ENCODE assay signal across 1 cellular context in the genomic region with DNA sequence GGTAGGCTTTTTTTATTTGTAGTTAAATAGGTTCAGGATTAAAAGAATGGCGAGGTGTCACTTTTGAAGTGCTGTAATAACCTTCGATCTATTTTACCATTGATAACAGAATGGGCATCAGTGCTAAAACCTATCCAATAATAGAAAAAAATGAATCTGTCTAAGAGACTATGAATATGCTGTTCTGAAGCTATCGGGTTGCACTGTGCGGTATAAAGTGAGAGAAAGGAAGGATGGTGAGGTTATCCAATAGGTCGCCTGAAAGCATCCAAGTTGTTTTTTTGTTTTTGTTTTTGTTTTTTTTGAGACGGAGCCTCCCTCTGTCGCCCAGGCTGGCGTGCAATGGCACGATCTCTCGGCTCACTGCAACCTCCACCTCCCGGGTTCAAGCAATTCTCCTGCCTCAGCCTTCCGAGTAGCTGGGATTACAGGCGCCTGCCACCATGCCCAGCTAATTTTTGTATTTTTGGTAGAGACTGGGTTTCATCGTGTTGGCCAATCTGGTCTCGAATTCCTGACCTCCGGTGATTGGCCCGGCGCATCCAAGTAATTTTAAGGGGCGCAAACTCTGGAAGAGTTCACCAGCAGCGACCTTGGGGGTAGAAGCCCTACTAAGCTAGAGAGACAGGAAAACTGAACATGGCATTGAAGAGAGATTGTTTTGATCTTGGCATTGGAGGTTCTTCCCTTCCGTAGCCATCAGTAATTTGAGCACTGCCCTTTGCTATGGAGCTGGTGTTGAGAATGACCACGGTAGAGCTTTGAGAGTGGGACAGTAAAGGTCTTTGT.
TF ChIP-seq lines count a peak whose summit lies in the region.

No MANE protein-coding gene starts in this region.

TF ChIP-seq in GM12878, 131 proteins besides CTCF, POLR2A, EP300 and RAD21 (continued from another document and continues in another):
- TF ChIP-seq, protein P1, sequence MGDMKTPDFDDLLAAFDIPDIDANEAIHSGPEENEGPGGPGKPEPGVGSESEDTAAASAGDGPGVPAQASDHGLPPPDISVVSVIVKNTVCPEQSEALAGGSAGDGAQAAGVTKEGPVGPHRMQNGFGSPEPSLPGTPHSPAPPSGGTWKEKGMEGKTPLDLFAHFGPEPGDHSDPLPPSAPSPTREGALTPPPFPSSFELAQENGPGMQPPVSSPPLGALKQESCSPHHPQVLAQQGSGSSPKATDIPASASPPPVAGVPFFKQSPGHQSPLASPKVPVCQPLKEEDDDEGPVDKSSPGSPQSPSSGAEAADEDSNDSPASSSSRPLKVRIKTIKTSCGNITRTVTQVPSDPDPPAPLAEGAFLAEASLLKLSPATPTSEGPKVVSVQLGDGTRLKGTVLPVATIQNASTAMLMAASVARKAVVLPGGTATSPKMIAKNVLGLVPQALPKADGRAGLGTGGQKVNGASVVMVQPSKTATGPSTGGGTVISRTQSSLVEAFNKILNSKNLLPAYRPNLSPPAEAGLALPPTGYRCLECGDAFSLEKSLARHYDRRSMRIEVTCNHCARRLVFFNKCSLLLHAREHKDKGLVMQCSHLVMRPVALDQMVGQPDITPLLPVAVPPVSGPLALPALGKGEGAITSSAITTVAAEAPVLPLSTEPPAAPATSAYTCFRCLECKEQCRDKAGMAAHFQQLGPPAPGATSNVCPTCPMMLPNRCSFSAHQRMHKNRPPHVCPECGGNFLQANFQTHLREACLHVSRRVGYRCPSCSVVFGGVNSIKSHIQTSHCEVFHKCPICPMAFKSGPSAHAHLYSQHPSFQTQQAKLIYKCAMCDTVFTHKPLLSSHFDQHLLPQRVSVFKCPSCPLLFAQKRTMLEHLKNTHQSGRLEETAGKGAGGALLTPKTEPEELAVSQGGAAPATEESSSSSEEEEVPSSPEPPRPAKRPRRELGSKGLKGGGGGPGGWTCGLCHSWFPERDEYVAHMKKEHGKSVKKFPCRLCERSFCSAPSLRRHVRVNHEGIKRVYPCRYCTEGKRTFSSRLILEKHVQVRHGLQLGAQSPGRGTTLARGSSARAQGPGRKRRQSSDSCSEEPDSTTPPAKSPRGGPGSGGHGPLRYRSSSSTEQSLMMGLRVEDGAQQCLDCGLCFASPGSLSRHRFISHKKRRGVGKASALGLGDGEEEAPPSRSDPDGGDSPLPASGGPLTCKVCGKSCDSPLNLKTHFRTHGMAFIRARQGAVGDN (IDR thresholded peaks at IDR 0.05), result peak; percentile 28; the same call in 1 of the 2 replicates
- TF ChIP-seq, protein P2, sequence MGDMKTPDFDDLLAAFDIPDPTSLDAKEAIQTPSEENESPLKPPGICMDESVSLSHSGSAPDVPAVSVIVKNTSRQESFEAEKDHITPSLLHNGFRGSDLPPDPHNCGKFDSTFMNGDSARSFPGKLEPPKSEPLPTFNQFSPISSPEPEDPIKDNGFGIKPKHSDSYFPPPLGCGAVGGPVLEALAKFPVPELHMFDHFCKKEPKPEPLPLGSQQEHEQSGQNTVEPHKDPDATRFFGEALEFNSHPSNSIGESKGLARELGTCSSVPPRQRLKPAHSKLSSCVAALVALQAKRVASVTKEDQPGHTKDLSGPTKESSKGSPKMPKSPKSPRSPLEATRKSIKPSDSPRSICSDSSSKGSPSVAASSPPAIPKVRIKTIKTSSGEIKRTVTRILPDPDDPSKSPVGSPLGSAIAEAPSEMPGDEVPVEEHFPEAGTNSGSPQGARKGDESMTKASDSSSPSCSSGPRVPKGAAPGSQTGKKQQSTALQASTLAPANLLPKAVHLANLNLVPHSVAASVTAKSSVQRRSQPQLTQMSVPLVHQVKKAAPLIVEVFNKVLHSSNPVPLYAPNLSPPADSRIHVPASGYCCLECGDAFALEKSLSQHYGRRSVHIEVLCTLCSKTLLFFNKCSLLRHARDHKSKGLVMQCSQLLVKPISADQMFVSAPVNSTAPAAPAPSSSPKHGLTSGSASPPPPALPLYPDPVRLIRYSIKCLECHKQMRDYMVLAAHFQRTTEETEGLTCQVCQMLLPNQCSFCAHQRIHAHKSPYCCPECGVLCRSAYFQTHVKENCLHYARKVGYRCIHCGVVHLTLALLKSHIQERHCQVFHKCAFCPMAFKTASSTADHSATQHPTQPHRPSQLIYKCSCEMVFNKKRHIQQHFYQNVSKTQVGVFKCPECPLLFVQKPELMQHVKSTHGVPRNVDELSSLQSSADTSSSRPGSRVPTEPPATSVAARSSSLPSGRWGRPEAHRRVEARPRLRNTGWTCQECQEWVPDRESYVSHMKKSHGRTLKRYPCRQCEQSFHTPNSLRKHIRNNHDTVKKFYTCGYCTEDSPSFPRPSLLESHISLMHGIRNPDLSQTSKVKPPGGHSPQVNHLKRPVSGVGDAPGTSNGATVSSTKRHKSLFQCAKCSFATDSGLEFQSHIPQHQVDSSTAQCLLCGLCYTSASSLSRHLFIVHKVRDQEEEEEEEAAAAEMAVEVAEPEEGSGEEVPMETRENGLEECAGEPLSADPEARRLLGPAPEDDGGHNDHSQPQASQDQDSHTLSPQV (IDR thresholded peaks at IDR 0.05), result no peak
- TF ChIP-seq MTA2 (IDR thresholded peaks at IDR 0.05; ENCODE audit: low read depth) (no peak), SMARCA5 (IDR thresholded peaks at IDR 0.05) (no peak), CHD2 (IDR thresholded peaks at IDR 0.05; ENCODE audit: borderline replicate concordance, low read depth, low read length) (no peak), TCF7 (IDR thresholded peaks at IDR 0.05; ENCODE audit: borderline replicate concordance) (no peak), IKZF1 (conservative IDR thresholded peaks at IDR 0.05) (peak; percentile 47; the same call in 1 of the 2 replicates), IRF4 (IDR thresholded peaks at IDR 0.05; ENCODE audit: low read depth, low read length) (no peak), YY1 (IDR thresholded peaks at IDR 0.05; ENCODE audit: low read depth, low read length) (no peak), JUND (IDR thresholded peaks at IDR 0.05; ENCODE audit: low read depth, low read length) (peak; percentile 68; the same call in 1 of the 2 replicates), MYC (IDR thresholded peaks at IDR 0.05; ENCODE audit: insufficient read depth, insufficient read length, insufficient replicate concordance, low read length, severe bottlenecking) (no peak), TCF3 (IDR thresholded peaks at IDR 0.05; ENCODE audit: borderline replicate concordance, insufficient read depth, low read depth, low read length) (no peak), RBBP5 (conservative IDR thresholded peaks at IDR 0.05) (no peak), ZNF384 (IDR thresholded peaks at IDR 0.05; ENCODE audit: borderline replicate concordance, low read depth, low read length) (no peak), CHD4 (IDR thresholded peaks at IDR 0.05) (no peak), GATAD2B (conservative IDR thresholded peaks at IDR 0.05; ENCODE audit: low read depth) (no peak), SRF (IDR thresholded peaks at IDR 0.05; ENCODE audit: low read depth in 2 of 2, low read length in 2 of 2) (no peak), ZNF217 (IDR thresholded peaks at IDR 0.05) (no peak), CREB1 (IDR thresholded peaks at IDR 0.05; ENCODE audit: low read depth) (no peak), SPI1 (IDR thresholded peaks at IDR 0.05; ENCODE audit: borderline replicate concordance, insufficient read depth, low read depth, low read length) (no peak), FOS (IDR thresholded peaks at IDR 0.05; ENCODE audit: borderline replicate concordance, extremely low read depth, insufficient read length) (no peak)
- TF ChIP-seq, protein P3, sequence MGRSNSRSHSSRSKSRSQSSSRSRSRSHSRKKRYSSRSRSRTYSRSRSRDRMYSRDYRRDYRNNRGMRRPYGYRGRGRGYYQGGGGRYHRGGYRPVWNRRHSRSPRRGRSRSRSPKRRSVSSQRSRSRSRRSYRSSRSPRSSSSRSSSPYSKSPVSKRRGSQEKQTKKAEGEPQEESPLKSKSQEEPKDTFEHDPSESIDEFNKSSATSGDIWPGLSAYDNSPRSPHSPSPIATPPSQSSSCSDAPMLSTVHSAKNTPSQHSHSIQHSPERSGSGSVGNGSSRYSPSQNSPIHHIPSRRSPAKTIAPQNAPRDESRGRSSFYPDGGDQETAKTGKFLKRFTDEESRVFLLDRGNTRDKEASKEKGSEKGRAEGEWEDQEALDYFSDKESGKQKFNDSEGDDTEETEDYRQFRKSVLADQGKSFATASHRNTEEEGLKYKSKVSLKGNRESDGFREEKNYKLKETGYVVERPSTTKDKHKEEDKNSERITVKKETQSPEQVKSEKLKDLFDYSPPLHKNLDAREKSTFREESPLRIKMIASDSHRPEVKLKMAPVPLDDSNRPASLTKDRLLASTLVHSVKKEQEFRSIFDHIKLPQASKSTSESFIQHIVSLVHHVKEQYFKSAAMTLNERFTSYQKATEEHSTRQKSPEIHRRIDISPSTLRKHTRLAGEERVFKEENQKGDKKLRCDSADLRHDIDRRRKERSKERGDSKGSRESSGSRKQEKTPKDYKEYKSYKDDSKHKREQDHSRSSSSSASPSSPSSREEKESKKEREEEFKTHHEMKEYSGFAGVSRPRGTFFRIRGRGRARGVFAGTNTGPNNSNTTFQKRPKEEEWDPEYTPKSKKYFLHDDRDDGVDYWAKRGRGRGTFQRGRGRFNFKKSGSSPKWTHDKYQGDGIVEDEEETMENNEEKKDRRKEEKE (IDR thresholded peaks at IDR 0.05), result 0 out of 2 replicates have a peak, but pooled peaks have one; percentile 42
- TF ChIP-seq, protein P4, sequence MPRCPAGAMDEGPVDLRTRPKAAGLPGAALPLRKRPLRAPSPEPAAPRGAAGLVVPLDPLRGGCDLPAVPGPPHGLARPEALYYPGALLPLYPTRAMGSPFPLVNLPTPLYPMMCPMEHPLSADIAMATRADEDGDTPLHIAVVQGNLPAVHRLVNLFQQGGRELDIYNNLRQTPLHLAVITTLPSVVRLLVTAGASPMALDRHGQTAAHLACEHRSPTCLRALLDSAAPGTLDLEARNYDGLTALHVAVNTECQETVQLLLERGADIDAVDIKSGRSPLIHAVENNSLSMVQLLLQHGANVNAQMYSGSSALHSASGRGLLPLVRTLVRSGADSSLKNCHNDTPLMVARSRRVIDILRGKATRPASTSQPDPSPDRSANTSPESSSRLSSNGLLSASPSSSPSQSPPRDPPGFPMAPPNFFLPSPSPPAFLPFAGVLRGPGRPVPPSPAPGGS (IDR thresholded peaks at IDR 0.05; ENCODE audit: borderline replicate concordance, insufficient read depth, low read depth, low read length, poor library complexity, severe bottlenecking), result no peak
- TF ChIP-seq, protein P5, sequence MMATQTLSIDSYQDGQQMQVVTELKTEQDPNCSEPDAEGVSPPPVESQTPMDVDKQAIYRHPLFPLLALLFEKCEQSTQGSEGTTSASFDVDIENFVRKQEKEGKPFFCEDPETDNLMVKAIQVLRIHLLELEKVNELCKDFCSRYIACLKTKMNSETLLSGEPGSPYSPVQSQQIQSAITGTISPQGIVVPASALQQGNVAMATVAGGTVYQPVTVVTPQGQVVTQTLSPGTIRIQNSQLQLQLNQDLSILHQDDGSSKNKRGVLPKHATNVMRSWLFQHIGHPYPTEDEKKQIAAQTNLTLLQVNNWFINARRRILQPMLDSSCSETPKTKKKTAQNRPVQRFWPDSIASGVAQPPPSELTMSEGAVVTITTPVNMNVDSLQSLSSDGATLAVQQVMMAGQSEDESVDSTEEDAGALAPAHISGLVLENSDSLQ (IDR thresholded peaks at IDR 0.05), result no peak
- TF ChIP-seq, protein P6, sequence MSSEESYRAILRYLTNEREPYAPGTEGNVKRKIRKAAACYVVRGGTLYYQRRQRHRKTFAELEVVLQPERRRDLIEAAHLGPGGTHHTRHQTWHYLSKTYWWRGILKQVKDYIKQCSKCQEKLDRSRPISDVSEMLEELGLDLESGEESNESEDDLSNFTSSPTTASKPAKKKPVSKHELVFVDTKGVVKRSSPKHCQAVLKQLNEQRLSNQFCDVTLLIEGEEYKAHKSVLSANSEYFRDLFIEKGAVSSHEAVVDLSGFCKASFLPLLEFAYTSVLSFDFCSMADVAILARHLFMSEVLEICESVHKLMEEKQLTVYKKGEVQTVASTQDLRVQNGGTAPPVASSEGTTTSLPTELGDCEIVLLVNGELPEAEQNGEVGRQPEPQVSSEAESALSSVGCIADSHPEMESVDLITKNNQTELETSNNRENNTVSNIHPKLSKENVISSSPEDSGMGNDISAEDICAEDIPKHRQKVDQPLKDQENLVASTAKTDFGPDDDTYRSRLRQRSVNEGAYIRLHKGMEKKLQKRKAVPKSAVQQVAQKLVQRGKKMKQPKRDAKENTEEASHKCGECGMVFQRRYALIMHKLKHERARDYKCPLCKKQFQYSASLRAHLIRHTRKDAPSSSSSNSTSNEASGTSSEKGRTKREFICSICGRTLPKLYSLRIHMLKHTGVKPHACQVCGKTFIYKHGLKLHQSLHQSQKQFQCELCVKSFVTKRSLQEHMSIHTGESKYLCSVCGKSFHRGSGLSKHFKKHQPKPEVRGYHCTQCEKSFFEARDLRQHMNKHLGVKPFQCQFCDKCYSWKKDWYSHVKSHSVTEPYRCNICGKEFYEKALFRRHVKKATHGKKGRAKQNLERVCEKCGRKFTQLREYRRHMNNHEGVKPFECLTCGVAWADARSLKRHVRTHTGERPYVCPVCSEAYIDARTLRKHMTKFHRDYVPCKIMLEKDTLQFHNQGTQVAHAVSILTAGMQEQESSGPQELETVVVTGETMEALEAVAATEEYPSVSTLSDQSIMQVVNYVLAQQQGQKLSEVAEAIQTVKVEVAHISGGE (CRISPR knock-in tag; IDR thresholded peaks at IDR 0.05), result no peak
- TF ChIP-seq, protein P7, sequence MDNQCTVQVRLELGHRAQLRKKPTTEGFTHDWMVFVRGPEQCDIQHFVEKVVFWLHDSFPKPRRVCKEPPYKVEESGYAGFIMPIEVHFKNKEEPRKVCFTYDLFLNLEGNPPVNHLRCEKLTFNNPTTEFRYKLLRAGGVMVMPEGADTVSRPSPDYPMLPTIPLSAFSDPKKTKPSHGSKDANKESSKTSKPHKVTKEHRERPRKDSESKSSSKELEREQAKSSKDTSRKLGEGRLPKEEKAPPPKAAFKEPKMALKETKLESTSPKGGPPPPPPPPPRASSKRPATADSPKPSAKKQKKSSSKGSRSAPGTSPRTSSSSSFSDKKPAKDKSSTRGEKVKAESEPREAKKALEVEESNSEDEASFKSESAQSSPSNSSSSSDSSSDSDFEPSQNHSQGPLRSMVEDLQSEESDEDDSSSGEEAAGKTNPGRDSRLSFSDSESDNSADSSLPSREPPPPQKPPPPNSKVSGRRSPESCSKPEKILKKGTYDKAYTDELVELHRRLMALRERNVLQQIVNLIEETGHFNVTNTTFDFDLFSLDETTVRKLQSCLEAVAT (IDR thresholded peaks at IDR 0.05), result peak; percentile 18; the same call in 1 of the 2 replicates
- TF ChIP-seq, protein P8, sequence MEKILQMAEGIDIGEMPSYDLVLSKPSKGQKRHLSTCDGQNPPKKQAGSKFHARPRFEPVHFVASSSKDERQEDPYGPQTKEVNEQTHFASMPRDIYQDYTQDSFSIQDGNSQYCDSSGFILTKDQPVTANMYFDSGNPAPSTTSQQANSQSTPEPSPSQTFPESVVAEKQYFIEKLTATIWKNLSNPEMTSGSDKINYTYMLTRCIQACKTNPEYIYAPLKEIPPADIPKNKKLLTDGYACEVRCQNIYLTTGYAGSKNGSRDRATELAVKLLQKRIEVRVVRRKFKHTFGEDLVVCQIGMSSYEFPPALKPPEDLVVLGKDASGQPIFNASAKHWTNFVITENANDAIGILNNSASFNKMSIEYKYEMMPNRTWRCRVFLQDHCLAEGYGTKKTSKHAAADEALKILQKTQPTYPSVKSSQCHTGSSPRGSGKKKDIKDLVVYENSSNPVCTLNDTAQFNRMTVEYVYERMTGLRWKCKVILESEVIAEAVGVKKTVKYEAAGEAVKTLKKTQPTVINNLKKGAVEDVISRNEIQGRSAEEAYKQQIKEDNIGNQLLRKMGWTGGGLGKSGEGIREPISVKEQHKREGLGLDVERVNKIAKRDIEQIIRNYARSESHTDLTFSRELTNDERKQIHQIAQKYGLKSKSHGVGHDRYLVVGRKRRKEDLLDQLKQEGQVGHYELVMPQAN (conservative IDR thresholded peaks at IDR 0.05), result 0 out of 2 replicates have a peak, but pooled peaks have one; percentile 8
